2 cellular contexts compared by ENCODE assay signal in genomic region chr7:103934508-103934907, GRCh38.
TF ChIP-seq lines count a peak whose summit lies in the region.

No MANE protein-coding gene starts in this region.

TF ChIP-seq in HepG2, 621 proteins besides CTCF, POLR2A, EP300 and RAD21:
- TF ChIP-seq ATF2 (CRISPR knock-in tag; IDR thresholded peaks at IDR 0.05) = no peak
- peak; percentile 92 for TF ChIP-seq RBM22 (optimal IDR thresholded peaks at IDR 0.05; ENCODE audit: low read length)
- TF ChIP-seq POLR2G (IDR thresholded peaks at IDR 0.05; ENCODE audit: low read depth, low read length) = 0 out of 2 replicates have a peak, but pooled peaks have one; percentile 36
- TF ChIP-seq ZNF577 (CRISPR knock-in tag; IDR thresholded peaks at IDR 0.05; ENCODE audit: borderline replicate concordance, low read depth) = no peak
- TF ChIP-seq TOPORS (CRISPR knock-in tag; IDR thresholded peaks at IDR 0.05) = no peak
- TF ChIP-seq PBX2 (CRISPR knock-in tag; IDR thresholded peaks at IDR 0.05) = peak; percentile 41; the same call in 1 of the 2 replicates
- no peak for TF ChIP-seq ZNF224 (CRISPR knock-in tag; IDR thresholded peaks at IDR 0.05)
- no peak for TF ChIP-seq TFE3 (CRISPR knock-in tag; IDR thresholded peaks at IDR 0.05)
- no peak for TF ChIP-seq KDM6A (CRISPR knock-in tag; IDR thresholded peaks at IDR 0.05; ENCODE audit: low read depth)
- TF ChIP-seq PRPF4 (IDR thresholded peaks at IDR 0.05; ENCODE audit: low read depth, low read length, poor library complexity, severe bottlenecking) = no peak
- peak; percentile 37; the same call in 1 of the 2 replicates for TF ChIP-seq RFX1 (IDR thresholded peaks at IDR 0.05)
- no peak for TF ChIP-seq FLYWCH1 (CRISPR knock-in tag; IDR thresholded peaks at IDR 0.05)

TF ChIP-seq in GM12878, 131 proteins besides CTCF, POLR2A, EP300 and RAD21:
- TF ChIP-seq RUNX3 (IDR thresholded peaks at IDR 0.05; ENCODE audit: low read length) = no peak
- peak; percentile 51 for TF ChIP-seq PKNOX1 (IDR thresholded peaks at IDR 0.05)
